In the genomic region with DNA sequence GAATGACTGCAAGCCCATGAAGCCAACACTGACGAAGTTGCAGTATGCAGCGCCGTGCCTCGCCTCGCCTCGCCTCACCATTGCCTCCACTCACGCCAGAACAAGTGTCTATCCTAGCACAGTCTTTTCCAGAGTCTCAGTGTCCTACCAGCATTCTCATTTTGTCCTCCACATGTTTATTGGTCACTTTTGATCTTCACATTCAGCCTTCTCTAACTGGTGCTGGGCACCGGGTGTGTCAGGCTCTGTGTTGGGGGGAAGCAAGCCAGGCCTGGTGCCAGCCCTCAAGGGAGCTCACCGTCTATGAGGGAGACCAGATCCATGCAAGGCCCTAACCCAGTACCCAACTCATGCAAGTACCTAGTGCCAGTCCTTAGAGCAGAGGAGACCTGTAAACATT, we compare ENCODE assay signal across 21 cellular contexts.
DNase-seq lines count a peak whose midpoint lies in the region; ATAC-seq, FAIRE-seq and TF ChIP-seq lines count a peak whose summit lies in the region.
"Had no signal": no experiment of that assay in that cellular context is flagged by ENCODE, and none has a peak within 500 bp of the region (broad histone marks: within the 10 kb centered on the region; RNA-seq: fewer than 3 reads in every experiment).

No MANE protein-coding gene starts in this region.

- H4K20me1 ChIP-seq in GM12878 (ENCODE audit: control insufficient read depth, insufficient read depth) (no peaks in the 10 kb centered on the region), neural progenitor cell (ENCODE audit: low read depth) (no peaks in the 10 kb centered on the region)

- no peak for TF ChIP-seq EP300 in GM12878 (IDR thresholded peaks at IDR 0.05; ENCODE audit: borderline replicate concordance in 1 of 2, control insufficient read depth in 1 of 2, low read depth in 2 of 2, low read length in 2 of 2)

- SMC1A ChIA-PET in GM12878 (lab: Charles Lee; ENCODE audit: uncharacterized antibody, unreplicated experiment): interaction anchor here (1.1 to 10.9 kb wide), 15 partner anchors 9 to 173 kb away, joined by 3 to 148 read pairs (median 9); a partner anchor contains a TSS

- peak overlapping the region; percentile 94 for H3K27ac ChIP-seq in GM12878 (ENCODE audit: control insufficient read depth, insufficient read depth)
- H3K27ac ChIP-seq in neural progenitor cell: no peak overlapping the region
- H3K27ac ChIP-seq: 22Rv1, esophagus muscularis mucosa, left ventricle myocardium inferior, SJSA1, testis had no signal

- no peak overlapping the region for H3K4me3 ChIP-seq in GM12878
- H3K4me3 ChIP-seq in neural progenitor cell: no peak overlapping the region
- H3K4me3 ChIP-seq: esophagus muscularis mucosa, left ventricle myocardium inferior, SJSA1, skin epidermis, testis had no signal

- H3K79me2 ChIP-seq in GM12878 (ENCODE audit: control insufficient read depth, insufficient read depth, low read length) (peaks cover 3% of the 10 kb centered on the region; the same call in 1 of the 2 replicates), neural progenitor cell (ENCODE audit: low read depth) (no peaks in the 10 kb centered on the region)

- POLR2A ChIA-PET in activated CD4-positive, alpha-beta T cell treated with anti-CD3 and anti-CD28 coated beads for 36 hours (lab: Charles Lee): no interaction called here
- POLR2A ChIA-PET in GM12878 (lab: Charles Lee) (interaction anchor here (1.1 to 5.2 kb wide), 8 partner anchors 10 to 107 kb away, joined by 3 to 28 read pairs (median 6); a partner anchor contains a TSS), MCF 10A (lab: Yijun Ruan, JAX) (interaction anchor here (1.2 kb wide), 1 partner anchor 25 kb away, joined by 3 read pairs; no protein-coding TSS in a partner anchor)

- H3K27me3 ChIP-seq in GM12878 (replicated peaks in 1 of 2; ENCODE audit: control insufficient read depth in 2 of 2, insufficient read depth in 2 of 2, low read length in 1 of 2) (no peaks in the 10 kb centered on the region), neural progenitor cell (no peaks in the 10 kb centered on the region)
- H3K27me3 ChIP-seq: BE2C, esophagus muscularis mucosa, SJSA1, testis had no signal

- H3K27me3 Mint-ChIP-seq in activated CD4-positive, alpha-beta T cell treated with anti-CD3 and anti-CD28 coated beads for 36 hours: no peaks in the 10 kb centered on the region
- no peaks in the 10 kb centered on the region for H3K27me3 Mint-ChIP-seq in activated CD4-positive, alpha-beta T cell treated with anti-CD3 and anti-CD28 coated beads, Interleukin-2, amount 10 ng/mL, durations not matched to agents 24 days and 14 days
- H3K27me3 Mint-ChIP-seq in neural progenitor cell (ENCODE audit: insufficient read depth, low read depth) (no peaks in the 10 kb centered on the region), MCF 10A (ENCODE audit: insufficient read depth, unreplicated experiment) (no peaks in the 10 kb centered on the region)
- H3K27me3 Mint-ChIP-seq: progenitor cell of endocrine pancreas had no signal

- intact Hi-C loops in activated CD4-positive, alpha-beta T cell treated with anti-CD3 and anti-CD28 coated beads for 36 hours (cut with DNase I, micrococcal nuclease): no loop called here
- intact Hi-C loops in activated CD4-positive, alpha-beta T cell treated with anti-CD3 and anti-CD28 coated beads, Interleukin-2, amount 10 ng/mL, durations not matched to agents 24 days and 14 days (cut with micrococcal nuclease): no loop called here
- intact Hi-C loops in GM12878 (cut with micrococcal nuclease; ENCODE audit: unreplicated experiment): loop anchor here (5.0 to 10.0 kb wide), 2 partner anchors 125 to 228 kb away; a partner anchor contains a TSS
- intact Hi-C loops in MCF 10A (cut with micrococcal nuclease): no loop called here

- no peak overlapping the region for H3K4me3 Mint-ChIP-seq in activated CD4-positive, alpha-beta T cell treated with anti-CD3 and anti-CD28 coated beads for 36 hours
- H3K4me3 Mint-ChIP-seq in activated CD4-positive, alpha-beta T cell treated with anti-CD3 and anti-CD28 coated beads, Interleukin-2, amount 10 ng/mL, durations not matched to agents 24 days and 14 days: no peak overlapping the region
- H3K4me3 Mint-ChIP-seq in neural progenitor cell: no peak overlapping the region
- no peak overlapping the region for H3K4me3 Mint-ChIP-seq in MCF 10A (ENCODE audit: unreplicated experiment)

- peaks cover 61% of the 10 kb centered on the region for H3K36me3 Mint-ChIP-seq in activated CD4-positive, alpha-beta T cell treated with anti-CD3 and anti-CD28 coated beads for 36 hours (ENCODE audit: low read depth)
- peaks cover 62% of the 10 kb centered on the region for H3K36me3 Mint-ChIP-seq in activated CD4-positive, alpha-beta T cell treated with anti-CD3 and anti-CD28 coated beads, Interleukin-2, amount 10 ng/mL, durations not matched to agents 24 days and 14 days (ENCODE audit: low read depth)
- H3K36me3 Mint-ChIP-seq in neural progenitor cell (peaks cover 26% of the 10 kb centered on the region), MCF 10A (ENCODE audit: insufficient read depth, unreplicated experiment) (peaks cover 26% of the 10 kb centered on the region)

- no peak for ATAC-seq in activated CD4-positive, alpha-beta T cell treated with anti-CD3 and anti-CD28 coated beads for 36 hours
- ATAC-seq in GM12878: no peak
- ATAC-seq: PC-3 had no signal

- in situ Hi-C loops in GM12878 (cut with MboI): no loop called here

- CTCF ChIA-PET in activated CD4-positive, alpha-beta T cell treated with anti-CD3 and anti-CD28 coated beads for 36 hours (lab: Charles Lee): interaction anchor here (0.7 to 1.7 kb wide), 4 partner anchors 43 to 200 kb away, joined by 3 to 5 read pairs (median 4); no protein-coding TSS in a partner anchor
- CTCF ChIA-PET in GM12878 (lab: Yijun Ruan, JAX) (interaction anchor here (1.0 to 22.3 kb wide), 9 partner anchors 11 to 107 kb away, joined by 3 to 577 read pairs (median 5); no protein-coding TSS in a partner anchor), MCF 10A (lab: Yijun Ruan, JAX) (interaction anchor here (0.6 to 0.9 kb wide), 2 partner anchors 11 to 60 kb away, joined by 3 to 4 read pairs; no protein-coding TSS in a partner anchor)

- H2AFZ ChIP-seq in GM12878 (ENCODE audit: control insufficient read depth, low read depth, low read length) (no peak overlapping the region), neural progenitor cell (replicated peaks) (no peak overlapping the region)

- H3K9me3 Mint-ChIP-seq in activated CD4-positive, alpha-beta T cell treated with anti-CD3 and anti-CD28 coated beads for 36 hours (ENCODE audit: low read depth): no peaks in the 10 kb centered on the region
- H3K9me3 Mint-ChIP-seq in activated CD4-positive, alpha-beta T cell treated with anti-CD3 and anti-CD28 coated beads, Interleukin-2, amount 10 ng/mL, durations not matched to agents 24 days and 14 days: no peaks in the 10 kb centered on the region
- H3K9me3 Mint-ChIP-seq in neural progenitor cell: no peaks in the 10 kb centered on the region
- no peaks in the 10 kb centered on the region for H3K9me3 Mint-ChIP-seq in MCF 10A (ENCODE audit: unreplicated experiment)

- peak; percentile 17 for FAIRE-seq in GM12892 (lab: Jason Lieb, UNC)
- no peak for FAIRE-seq in GM12878 (lab: Jason Lieb, UNC)
- no peak for FAIRE-seq in frontal cortex (lab: Jason Lieb, UNC)

- RAD21 ChIA-PET in GM12878 (lab: Charles Lee; ENCODE audit: unreplicated experiment): interaction anchor here (0.6 to 11.9 kb wide), 18 partner anchors 10 to 172 kb away, joined by 3 to 182 read pairs (median 6); a partner anchor contains a TSS

- TF ChIP-seq RAD21 in GM12878 (IDR thresholded peaks at IDR 0.05; ENCODE audit: insufficient read depth, low read depth, low read length): no peak

- no peak for DNase-seq in activated CD4-positive, alpha-beta T cell treated with anti-CD3 and anti-CD28 coated beads for 36 hours
- no peak for DNase-seq in activated CD4-positive, alpha-beta T cell treated with anti-CD3 and anti-CD28 coated beads, Interleukin-2, amount 10 ng/mL, durations not matched to agents 24 days and 14 days
- DNase-seq in GM12892 (ENCODE audit: insufficient read length): no peak
- DNase-seq in GM12878 (ENCODE audit: low read depth, low spot score): no peak
- DNase-seq in neural progenitor cell (ENCODE audit: low spot score): no peak
- no peak for DNase-seq in 8988T
- no peak for DNase-seq in MCF 10A (ENCODE audit: unreplicated experiment)
- no peak for DNase-seq in frontal cortex (ENCODE audit: low spot score in 2 of 2)
- DNase-seq: BE2C; DMS153; KBM-7; left ventricle myocardium inferior; NCI-H526 treated with DMSO at 0.1 percent for 48 hours; PC-3; stimulated activated CD4-positive, alpha-beta T cell treated with anti-CD3 and anti-CD28 coated beads, Interleukin-4, amount 100 ng/mL, for 4 hours; testis had no signal

- H3F3A ChIP-seq in neural progenitor cell (ENCODE audit: low read depth): no peaks in the 10 kb centered on the region

- H3K4me2 ChIP-seq in GM12878 (ENCODE audit: control insufficient read depth, insufficient read depth) (0 out of 2 replicates have a peak overlapping the region, but pooled peaks have one; percentile 8), neural progenitor cell (no peak overlapping the region)

- H3K9ac ChIP-seq in GM12878 (ENCODE audit: control insufficient read depth, insufficient read depth, low read length) (no peak overlapping the region), neural progenitor cell (no peak overlapping the region)

- H3K27ac Mint-ChIP-seq in activated CD4-positive, alpha-beta T cell treated with anti-CD3 and anti-CD28 coated beads for 36 hours: peak overlapping the region; percentile 55
- no peak overlapping the region for H3K27ac Mint-ChIP-seq in activated CD4-positive, alpha-beta T cell treated with anti-CD3 and anti-CD28 coated beads, Interleukin-2, amount 10 ng/mL, durations not matched to agents 24 days and 14 days
- H3K27ac Mint-ChIP-seq in neural progenitor cell (peak overlapping the region; percentile 39), MCF 10A (ENCODE audit: low read depth, unreplicated experiment) (no peak overlapping the region)
- H3K27ac Mint-ChIP-seq: progenitor cell of endocrine pancreas had no signal

- WGBS in GM12878 (ENCODE audit: insufficient coverage, insufficient replicate concordance, low lambda C conversion rate, missing lambda C conversion rate): 87% methylated on average over 9 of the region's 9 CpGs

- TF ChIP-seq POLR2A in GM12892 (IDR thresholded peaks at IDR 0.05; ENCODE audit: low read depth, low read length): no peak
- no peak for TF ChIP-seq POLR2A in GM12878 (IDR thresholded peaks at IDR 0.05; ENCODE audit: low read depth, low read length)

- peaks cover 83% of the 10 kb centered on the region for H3K4me1 ChIP-seq in GM12878 (ENCODE audit: control insufficient read depth, insufficient read depth, low read length)
- H3K4me1 ChIP-seq in neural progenitor cell: no peaks in the 10 kb centered on the region
- H3K4me1 ChIP-seq: BE2C, SJSA1, testis had no signal

- H3K36me3 ChIP-seq in GM12878 (ENCODE audit: control insufficient read depth in 2 of 2, insufficient read depth in 2 of 2, low read length in 1 of 2) (no peaks in the 10 kb centered on the region; a peak in 1 of 4 replicates), neural progenitor cell (no peaks in the 10 kb centered on the region)
- H3K36me3 ChIP-seq: BE2C had no signal

- H3K4me1 Mint-ChIP-seq in activated CD4-positive, alpha-beta T cell treated with anti-CD3 and anti-CD28 coated beads for 36 hours: peaks cover 86% of the 10 kb centered on the region
- H3K4me1 Mint-ChIP-seq in activated CD4-positive, alpha-beta T cell treated with anti-CD3 and anti-CD28 coated beads, Interleukin-2, amount 10 ng/mL, durations not matched to agents 24 days and 14 days: peaks cover 64% of the 10 kb centered on the region
- no peaks in the 10 kb centered on the region for H3K4me1 Mint-ChIP-seq in neural progenitor cell
- H3K4me1 Mint-ChIP-seq in MCF 10A (ENCODE audit: insufficient read depth, unreplicated experiment): peaks cover 3% of the 10 kb centered on the region

- BruUV-seq in GM12878 (replicated peaks; lab: Mats Ljungman, UMichigan): TSS peak; percentile 63
- BruUV-seq in MCF 10A (replicated peaks; lab: Mats Ljungman, UMichigan): no TSS peak

- TF ChIP-seq CTCF in GM12878 (IDR thresholded peaks at IDR 0.05 in 2 of 3, conservative IDR thresholded peaks at IDR 0.05 in 1 of 3; ENCODE audit: control insufficient read depth in 2 of 3, extremely low read depth in 1 of 3, insufficient read depth in 1 of 3, low read depth in 3 of 3, low read length in 3 of 3): no peak
- no peak for TF ChIP-seq CTCF in neural progenitor cell (IDR thresholded peaks at IDR 0.05)
- no peak for TF ChIP-seq CTCF in MCF 10A (IDR thresholded peaks at IDR 0.05; ENCODE audit: unreplicated experiment)

- H3K9me3 ChIP-seq in GM12878 (replicated peaks; ENCODE audit: control insufficient read depth, insufficient read depth, low read length) (no peaks in the 10 kb centered on the region; the same call in 2 of the 3 replicates), neural progenitor cell (ENCODE audit: low read depth) (no peaks in the 10 kb centered on the region)
- H3K9me3 ChIP-seq: BE2C, esophagus muscularis mucosa, left ventricle myocardium inferior, testis had no signal

Comparison
In these comparisons a context has a peak if more than half of its experiments do, and no peak if none do; other contexts are left out.
1. H3K27ac Mint-ChIP-seq: peak in activated CD4-positive, alpha-beta T cell treated with anti-CD3 and anti-CD28 coated beads for 36 hours (single experiment) and neural progenitor cell (single experiment); none in activated CD4-positive, alpha-beta T cell treated with anti-CD3 and anti-CD28 coated beads, Interleukin-2, amount 10 ng/mL, durations not matched to agents 24 days and 14 days (single experiment) and MCF 10A (single experiment).